Comparison of ENCODE assay signal across 1 cellular context in the genomic region with DNA sequence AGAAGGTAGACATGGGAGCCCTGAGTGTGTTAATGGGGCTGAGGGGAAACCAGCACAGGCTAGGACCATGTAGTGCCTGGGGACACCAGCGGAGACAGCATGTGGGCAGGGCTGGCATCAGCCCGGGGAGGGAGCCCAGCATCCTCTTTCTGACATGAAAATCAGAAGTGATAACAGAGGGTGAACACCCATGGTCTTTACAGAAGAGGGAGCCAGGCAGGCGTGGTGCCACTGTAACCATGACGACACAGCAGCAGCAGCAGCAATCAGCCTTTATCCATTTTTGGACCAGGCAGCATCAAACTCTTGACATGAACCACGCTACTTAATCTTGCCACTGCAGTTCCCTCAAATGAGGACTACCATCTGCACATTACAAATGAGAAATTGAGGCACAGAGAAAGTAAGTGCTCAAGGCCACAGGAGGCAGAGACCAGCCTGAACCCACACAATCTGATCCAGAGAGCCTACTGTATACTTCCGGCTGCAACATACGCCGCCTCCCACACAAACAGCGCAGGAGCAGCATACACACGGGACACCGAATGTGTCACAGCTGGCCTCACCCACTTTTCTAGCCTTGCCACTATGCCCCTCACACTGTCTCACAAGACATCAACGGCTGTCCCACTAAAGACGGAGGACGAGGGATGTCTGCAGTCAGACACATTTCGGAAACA.
TF ChIP-seq lines count a peak whose summit lies in the region.

No MANE protein-coding gene starts in this region.

TF ChIP-seq in IMR-90, 13 proteins besides CTCF, POLR2A, EP300 and RAD21 (continued from another document):
- no peak for TF ChIP-seq FOS (IDR thresholded peaks at IDR 0.05; ENCODE audit: low read depth, low read length)
- TF ChIP-seq, protein P1, sequence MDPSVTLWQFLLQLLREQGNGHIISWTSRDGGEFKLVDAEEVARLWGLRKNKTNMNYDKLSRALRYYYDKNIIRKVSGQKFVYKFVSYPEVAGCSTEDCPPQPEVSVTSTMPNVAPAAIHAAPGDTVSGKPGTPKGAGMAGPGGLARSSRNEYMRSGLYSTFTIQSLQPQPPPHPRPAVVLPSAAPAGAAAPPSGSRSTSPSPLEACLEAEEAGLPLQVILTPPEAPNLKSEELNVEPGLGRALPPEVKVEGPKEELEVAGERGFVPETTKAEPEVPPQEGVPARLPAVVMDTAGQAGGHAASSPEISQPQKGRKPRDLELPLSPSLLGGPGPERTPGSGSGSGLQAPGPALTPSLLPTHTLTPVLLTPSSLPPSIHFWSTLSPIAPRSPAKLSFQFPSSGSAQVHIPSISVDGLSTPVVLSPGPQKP (IDR thresholded peaks at IDR 0.05; ENCODE audit: borderline replicate concordance, low read depth, low read length) = no peak
- no peak for TF ChIP-seq MAFK (IDR thresholded peaks at IDR 0.05; ENCODE audit: low read depth, low read length)
- TF ChIP-seq RFX5 (IDR thresholded peaks at IDR 0.05; ENCODE audit: low read depth, low read length) = no peak
- TF ChIP-seq NFE2L2 (IDR thresholded peaks at IDR 0.05; ENCODE audit: low read depth, low read length) = no peak
- TF ChIP-seq RCOR1 (IDR thresholded peaks at IDR 0.05; ENCODE audit: insufficient replicate concordance, low read length) = no peak
- TF ChIP-seq, protein P2, sequence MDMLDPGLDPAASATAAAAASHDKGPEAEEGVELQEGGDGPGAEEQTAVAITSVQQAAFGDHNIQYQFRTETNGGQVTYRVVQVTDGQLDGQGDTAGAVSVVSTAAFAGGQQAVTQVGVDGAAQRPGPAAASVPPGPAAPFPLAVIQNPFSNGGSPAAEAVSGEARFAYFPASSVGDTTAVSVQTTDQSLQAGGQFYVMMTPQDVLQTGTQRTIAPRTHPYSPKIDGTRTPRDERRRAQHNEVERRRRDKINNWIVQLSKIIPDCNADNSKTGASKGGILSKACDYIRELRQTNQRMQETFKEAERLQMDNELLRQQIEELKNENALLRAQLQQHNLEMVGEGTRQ (IDR thresholded peaks at IDR 0.05; ENCODE audit: low read depth, low read length) = no peak
- TF ChIP-seq SMC3 (IDR thresholded peaks at IDR 0.05; ENCODE audit: low read depth, low read length) = no peak
